In genomic region chr2:20157606-20157970, GRCh38 we compare ENCODE assay signal across 27 cellular contexts.
A peak's percentile ranks its signal among the peaks of the same experiment; 100 is the strongest.
DNase-seq lines count a peak whose midpoint lies in the region; ATAC-seq and TF ChIP-seq lines count a peak whose summit lies in the region.
"Had no signal": no experiment of that assay in that cellular context is flagged by ENCODE, and none has a peak within 500 bp of the region (broad histone marks: within the 10 kb centered on the region; RNA-seq: fewer than 3 reads in every experiment).

No MANE protein-coding gene starts in this region.

- no peaks in the 10 kb centered on the region for H3K36me3 ChIP-seq in GM23248 (ENCODE audit: low read depth)
- no peaks in the 10 kb centered on the region for H3K36me3 ChIP-seq in OCI-LY3 (replicated peaks; ENCODE audit: low read depth, low read length)
- H3K36me3 ChIP-seq: MG63, right atrium auricular region, spleen, tibial nerve had no signal

- H3K9me2 ChIP-seq in GM23248 (ENCODE audit: insufficient read depth) = no peaks in the 10 kb centered on the region

- peak overlapping the region; percentile 1 for H3K4me2 ChIP-seq in GM23248 (ENCODE audit: unreplicated experiment)
- H3K4me2 ChIP-seq in OCI-LY3 (ENCODE audit: low read length) = peak overlapping the region; percentile 17; the same call in 1 of the 2 replicates
- H3K4me2 ChIP-seq: A549 had no signal

- in situ Hi-C loops in GM23248 (cut with MboI) = no loop called here

- ATAC-seq in HG02588 (IDR thresholded peaks at IDR 0.05; ENCODE audit: unreplicated experiment) (no peak), GM18517 (IDR thresholded peaks at IDR 0.05; ENCODE audit: unreplicated experiment) (no peak)
- ATAC-seq: CD8-positive, alpha-beta T cell; PC-3 had no signal

- H3K79me2 ChIP-seq in GM23248 (ENCODE audit: insufficient read depth) (no peaks in the 10 kb centered on the region), OCI-LY3 (ENCODE audit: low read length) (no peaks in the 10 kb centered on the region)
- H3K79me2 ChIP-seq: parathyroid adenoma had no signal

- H3K9me3 ChIP-seq in GM23248 (ENCODE audit: low read depth) (no peaks in the 10 kb centered on the region), OCI-LY3 (ENCODE audit: insufficient read depth, low read length) (no peaks in the 10 kb centered on the region)
- H3K9me3 ChIP-seq: body of pancreas, MG63, spleen, tibial nerve had no signal

- 0 out of 2 replicates have a peak, but pooled peaks cover 4% of the 10 kb centered on the region for H3F3A ChIP-seq in GM23248 (ENCODE audit: insufficient read depth)

- H2AFZ ChIP-seq in GM23248 (no peak overlapping the region), OCI-LY3 (ENCODE audit: low read depth, low read length) (no peak overlapping the region)
- H2AFZ ChIP-seq: parathyroid adenoma had no signal

- H4K20me1 ChIP-seq in GM23248 (ENCODE audit: insufficient read depth) (no peaks in the 10 kb centered on the region), OCI-LY3 (ENCODE audit: insufficient read depth, low read length) (no peaks in the 10 kb centered on the region)

- no peaks in the 10 kb centered on the region for H3K4me1 ChIP-seq in GM23248 (ENCODE audit: insufficient read depth)
- peaks cover 6% of the 10 kb centered on the region; the same call in 1 of the 2 replicates for H3K4me1 ChIP-seq in OCI-LY3 (ENCODE audit: low read length)
- H3K4me1 ChIP-seq: parathyroid adenoma, right atrium auricular region, tibial nerve had no signal

- H3K27me3 ChIP-seq in GM23248 (replicated peaks; ENCODE audit: insufficient read depth) (no peaks in the 10 kb centered on the region), OCI-LY3 (ENCODE audit: low read depth, low read length) (peaks cover 64% of the 10 kb centered on the region)
- H3K27me3 ChIP-seq: body of pancreas, MG63, right atrium auricular region, tibial nerve had no signal

- WGBS in GM23248 (ENCODE audit: low coverage in 1 of 2, low lambda C conversion rate in 2 of 2, missing lambda C conversion rate in 2 of 2), 2 experiments = 35 to 45% methylated on average over 2 of the region's 2 CpGs

- DNase-seq in AG08395 (ENCODE audit: low spot score) (peak; percentile 21), GM23248 (peak; percentile 35), foreskin fibroblast (peak; percentile 54 to 64), putamen (ENCODE audit: low spot score) (no peak), NK-92 (lab: John Stamatoyannopoulos, UW; ENCODE audit: unreplicated experiment) (no peak)
- DNase-seq: activated CD4-positive, alpha-beta T cell treated with anti-CD3 and anti-CD28 coated beads for 4 hours; activated CD8-positive, alpha-beta memory T cell treated with anti-CD3 and anti-CD28 coated beads for 24 hours; activated effector memory CD4-positive, alpha-beta T cell treated with anti-CD3 and anti-CD28 coated beads, Interleukin-2, amount 50 U/mL, for 16 hours; activated naive CD8-positive, alpha-beta T cell treated with anti-CD3 and anti-CD28 coated beads, Interleukin-2, amount 10 ng/mL, durations not matched to agents 7 days and 5 days; activated T-cell treated with anti-CD3 and anti-CD28 coated beads, Interleukin-2, amount 50 U/mL, for 1 hour; CD8-positive, alpha-beta T cell; MG63; NCI-H1436; NCI-H2081 treated with DMSO at 0.1 percent for 48 hours; NCI-H446 treated with DMSO at 0.1 percent for 48 hours; PC-3; Right ventricle myocardium superior; spleen had no signal

- H3K27ac ChIP-seq in GM23248 = no peak overlapping the region
- no peak overlapping the region for H3K27ac ChIP-seq in OCI-LY3 (ENCODE audit: low read length)
- H3K27ac ChIP-seq: A549, parathyroid adenoma, right atrium auricular region, spleen, tibial nerve, VCaP had no signal

- H3K4me3 ChIP-seq in GM23248 (no peak overlapping the region), OCI-LY3 (ENCODE audit: low read length) (no peak overlapping the region), foreskin fibroblast (ENCODE audit: low read depth in 1 of 2, low read length in 2 of 2) (no peak overlapping the region)
- H3K4me3 ChIP-seq: A549, body of pancreas, MG63, right atrium auricular region, spleen, tibial nerve had no signal

- TF ChIP-seq CTCF in OCI-LY3 (IDR thresholded peaks at IDR 0.05; ENCODE audit: low read depth, low read length) = no peak
- no peak for TF ChIP-seq CTCF in foreskin fibroblast (IDR thresholded peaks at IDR 0.05; ENCODE audit: low read depth, low read length)

- H3K9ac ChIP-seq in GM23248 (no peak overlapping the region), OCI-LY3 (ENCODE audit: low read length) (no peak overlapping the region)
- H3K9ac ChIP-seq: parathyroid adenoma had no signal

Comparison
In these comparisons a context has a peak if more than half of its experiments do, and no peak if none do; other contexts are left out.
1. DNase-seq: peak in AG08395 (single experiment), GM23248 (single experiment) and foreskin fibroblast (2 of 2); none in putamen (single experiment) and NK-92 (single experiment).